Comparison of ENCODE assay signal across 27 cellular contexts in the genomic region with DNA sequence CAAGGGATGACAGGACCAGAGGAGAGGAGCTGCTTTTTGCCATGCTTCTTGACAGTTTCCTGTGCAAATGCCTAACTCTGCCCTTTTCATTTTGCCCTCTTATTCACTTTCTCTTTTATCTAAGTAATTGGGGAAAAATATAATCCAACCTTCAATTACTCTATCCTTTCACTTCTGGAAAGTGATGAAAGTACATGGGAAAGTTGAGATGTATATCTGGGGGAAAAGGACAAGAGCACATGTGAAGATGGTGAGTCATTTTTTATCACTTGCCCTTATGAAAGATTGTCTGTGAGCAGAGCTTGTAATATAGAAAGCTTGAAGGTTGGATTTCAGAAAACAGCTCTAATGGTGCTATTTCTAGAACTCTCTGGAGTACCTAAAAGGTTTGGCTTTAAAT.
DNase-seq lines count a peak whose midpoint lies in the region; ATAC-seq, FAIRE-seq and TF ChIP-seq lines count a peak whose summit lies in the region.
"Had no signal": no experiment of that assay in that cellular context is flagged by ENCODE, and none has a peak within 500 bp of the region (broad histone marks: within the 10 kb centered on the region; RNA-seq: fewer than 3 reads in every experiment).

No MANE protein-coding gene starts in this region.

- H3K4me2 ChIP-seq in mammary epithelial cell (ENCODE audit: insufficient read depth, low read depth, low read length): no peak overlapping the region
- H3K4me2 ChIP-seq: A549; BLaER1 treated with 17β-estradiol and CSF1 and Interleukin-3, amounts not matched to agents 10 nM and 100 nM had no signal

- H3K4me1 Mint-ChIP-seq in MCF 10A (ENCODE audit: insufficient read depth, unreplicated experiment): peaks cover 8% of the 10 kb centered on the region
- no peaks in the 10 kb centered on the region for H3K4me1 Mint-ChIP-seq in activated T-cell treated with anti-CD3 and anti-CD28 coated beads, Interleukin-2, amount 50 U/mL, for 72 hours (ENCODE audit: low read depth)
- H3K4me1 Mint-ChIP-seq: CD14-positive monocyte; CD8-positive, alpha-beta memory T cell; H9 had no signal

- H3K9me3 ChIP-seq in mammary epithelial cell (replicated peaks; ENCODE audit: insufficient read depth, low read length): peaks cover 13% of the 10 kb centered on the region
- H3K9me3 ChIP-seq: A549; BE2C; BLaER1 treated with 17β-estradiol and CSF1 and Interleukin-3, amounts not matched to agents 10 nM and 100 nM had no signal

- no peak for ATAC-seq in activated T-cell treated with anti-CD3 and anti-CD28 coated beads, Interleukin-2, amount 50 U/mL, for 72 hours (replicated peaks in 1 of 2)
- ATAC-seq in GM21526 (IDR thresholded peaks at IDR 0.05; ENCODE audit: low FRiP score, unreplicated experiment): no peak
- ATAC-seq: A549, GM12878, HCT116 had no signal

- in situ Hi-C loops in mammary epithelial cell (cut with MboI; ENCODE audit: low sequenced_read_pairs in 2 of 2): no loop called here

- H3K27ac Mint-ChIP-seq in MCF 10A (ENCODE audit: low read depth, unreplicated experiment): no peak overlapping the region
- no peak overlapping the region for H3K27ac Mint-ChIP-seq in activated T-cell treated with anti-CD3 and anti-CD28 coated beads, Interleukin-2, amount 50 U/mL, for 72 hours
- H3K27ac Mint-ChIP-seq: CD14-positive monocyte; CD4-positive, alpha-beta T cell; CD8-positive, alpha-beta memory T cell; H9; HFFc6 had no signal

- H3K79me2 ChIP-seq in mammary epithelial cell (ENCODE audit: insufficient read depth, low read length): no peaks in the 10 kb centered on the region

- no peak overlapping the region for H2AFZ ChIP-seq in mammary epithelial cell (ENCODE audit: low read depth, low read length)
- H2AFZ ChIP-seq: GM23248 had no signal

- no peaks in the 10 kb centered on the region for H3K27me3 ChIP-seq in mammary epithelial cell (ENCODE audit: insufficient read depth, low read length)
- H3K27me3 ChIP-seq: BE2C; BLaER1 treated with 17β-estradiol and CSF1 and Interleukin-3, amounts not matched to agents 10 nM and 100 nM had no signal

- intact Hi-C loops in MCF 10A (cut with micrococcal nuclease) (no loop called here), mammary epithelial cell (cut with micrococcal nuclease) (no loop called here)

- TF ChIP-seq CTCF in MCF 10A (IDR thresholded peaks at IDR 0.05; ENCODE audit: unreplicated experiment) (no peak), mammary epithelial cell (conservative IDR thresholded peaks at IDR 0.05 in 1 of 2, IDR thresholded peaks at IDR 0.05 in 1 of 2; ENCODE audit: extremely low read depth in 1 of 2, insufficient read depth in 1 of 2, low read depth in 1 of 2, low read length in 2 of 2) (no peak)

- dilution Hi-C loops in mammary epithelial cell (cut with HindIII; ENCODE audit: low sequenced_read_pairs): no loop called here

- no peak for FAIRE-seq in H54 (lab: Jason Lieb, UNC)
- FAIRE-seq: A549, D721Med, GM12878, H1 had no signal

- POLR2A ChIA-PET in MCF 10A (lab: Yijun Ruan, JAX): interaction anchor here (1.3 kb wide), 1 partner anchor 30 kb away, joined by 5 read pairs; no protein-coding TSS in a partner anchor

- CTCF ChIA-PET in MCF 10A (lab: Yijun Ruan, JAX) (interaction anchor here (0.6 to 1.3 kb wide), 2 partner anchors 12 to 79 kb away, joined by 3 read pairs; no protein-coding TSS in a partner anchor), mammary epithelial cell (lab: Charles Lee; ENCODE audit: low non-redundant PET) (no interaction called here)

- TF ChIP-seq POLR2A in H54 (IDR thresholded peaks at IDR 0.05; ENCODE audit: low read depth, low read length): no peak

- H3K36me3 ChIP-seq in mammary epithelial cell (ENCODE audit: insufficient read depth, low read length): no peaks in the 10 kb centered on the region
- H3K36me3 ChIP-seq: BE2C; BLaER1 treated with 17β-estradiol and CSF1 and Interleukin-3, amounts not matched to agents 10 nM and 100 nM had no signal

- no peaks in the 10 kb centered on the region for H3K36me3 Mint-ChIP-seq in MCF 10A (ENCODE audit: insufficient read depth, unreplicated experiment)
- no peaks in the 10 kb centered on the region for H3K36me3 Mint-ChIP-seq in activated T-cell treated with anti-CD3 and anti-CD28 coated beads, Interleukin-2, amount 50 U/mL, for 72 hours (ENCODE audit: insufficient read depth in 2 of 2)
- H3K36me3 Mint-ChIP-seq: CD14-positive monocyte; CD8-positive, alpha-beta memory T cell had no signal

- H3K9ac ChIP-seq in mammary epithelial cell (ENCODE audit: insufficient read depth, low read length): no peak overlapping the region
- H3K9ac ChIP-seq: BLaER1 treated with 17β-estradiol and CSF1 and Interleukin-3, amounts not matched to agents 10 nM and 100 nM; GM23248 had no signal

- DNase-seq in MCF 10A (ENCODE audit: unreplicated experiment) (peak; percentile 34), mammary epithelial cell (no peak), M059J (ENCODE audit: low read depth) (peak; percentile 2), fibroblast of peridontal ligament (ENCODE audit: extremely low read depth) (peak; percentile 12), H54 (ENCODE audit: insufficient read length, low spot score) (no peak)
- no peak for DNase-seq in activated T-cell treated with anti-CD3 and anti-CD28 coated beads, Interleukin-2, amount 50 U/mL, for 72 hours
- DNase-seq: 8988T; ACHN; AML-193; BE2C; CD4-positive, alpha-beta T cell; CD8-positive, alpha-beta memory T cell; DMS 273 treated with DMSO at 0.1 percent for 48 hours; DMS79; EL; GDM1; GM23248; H9; HFFc6 had no signal

- no peaks in the 10 kb centered on the region for H3K27me3 Mint-ChIP-seq in MCF 10A (ENCODE audit: insufficient read depth, unreplicated experiment)
- H3K27me3 Mint-ChIP-seq in activated T-cell treated with anti-CD3 and anti-CD28 coated beads, Interleukin-2, amount 50 U/mL, for 72 hours (ENCODE audit: low read depth): no peaks in the 10 kb centered on the region
- H3K27me3 Mint-ChIP-seq: CD4-positive, alpha-beta T cell; CD8-positive, alpha-beta memory T cell had no signal

- H3K9me3 Mint-ChIP-seq in MCF 10A (ENCODE audit: unreplicated experiment): no peaks in the 10 kb centered on the region
- peaks cover 5 to 6% of the 10 kb centered on the region in 2 donors for H3K9me3 Mint-ChIP-seq in activated T-cell treated with anti-CD3 and anti-CD28 coated beads, Interleukin-2, amount 50 U/mL, for 72 hours
- H3K9me3 Mint-ChIP-seq: H9 had no signal

- H3K27ac ChIP-seq in mammary epithelial cell (ENCODE audit: insufficient read depth, low read depth, low read length): no peak overlapping the region
- H3K27ac ChIP-seq: A549; BLaER1 treated with 17β-estradiol and CSF1 and Interleukin-3, amounts not matched to agents 10 nM and 100 nM; GM23248 had no signal

- H3K4me1 ChIP-seq in mammary epithelial cell (ENCODE audit: insufficient read depth, low read length): no peaks in the 10 kb centered on the region
- H3K4me1 ChIP-seq: A549; BE2C; BLaER1 treated with 17β-estradiol and CSF1 and Interleukin-3, amounts not matched to agents 10 nM and 100 nM had no signal

- H3K4me3 ChIP-seq in mammary epithelial cell (replicated peaks in 1 of 3; ENCODE audit: insufficient read depth in 1 of 3, low read depth in 2 of 3, low read length in 3 of 3): no peak overlapping the region
- H3K4me3 ChIP-seq: A549; BLaER1 treated with 17β-estradiol and CSF1 and Interleukin-3, amounts not matched to agents 10 nM and 100 nM; GM12878; GM23248 had no signal

- H4K20me1 ChIP-seq in mammary epithelial cell (ENCODE audit: insufficient read depth, low read length): no peaks in the 10 kb centered on the region
- H4K20me1 ChIP-seq: BLaER1 treated with 17β-estradiol and CSF1 and Interleukin-3, amounts not matched to agents 10 nM and 100 nM had no signal

- no peak overlapping the region for H3K4me3 Mint-ChIP-seq in MCF 10A (ENCODE audit: unreplicated experiment)
- no peak overlapping the region for H3K4me3 Mint-ChIP-seq in activated T-cell treated with anti-CD3 and anti-CD28 coated beads, Interleukin-2, amount 50 U/mL, for 72 hours
- H3K4me3 Mint-ChIP-seq: CD14-positive monocyte; CD4-positive, alpha-beta T cell; CD8-positive, alpha-beta memory T cell; H9; HFFc6 had no signal

- BruUV-seq in MCF 10A (replicated peaks; lab: Mats Ljungman, UMichigan) (no TSS peak), mammary epithelial cell (replicated peaks; lab: Mats Ljungman, UMichigan) (no TSS peak)

Comparison
In these comparisons a context has a peak if more than half of its experiments do, and no peak if none do; other contexts are left out.
1. DNase-seq: peak in MCF 10A (single experiment), M059J (single experiment) and fibroblast of peridontal ligament (single experiment); none in mammary epithelial cell (single experiment), activated T-cell treated with anti-CD3 and anti-CD28 coated beads, Interleukin-2, amount 50 U/mL, for 72 hours (0 of 2) and H54 (single experiment).